Comparison of ENCODE assay signal across 10 cellular contexts in genomic region chr6:154343473-154344308, GRCh38. TPM values are rescaled to one million over a fixed set of nuclear protein-coding genes. Genes with fewer than 3 reads are reported as not detected.
DNase-seq lines count a peak whose midpoint lies in the region; ATAC-seq and TF ChIP-seq lines count a peak whose summit lies in the region.
"Had no signal": no experiment of that assay in that cellular context is flagged by ENCODE, and none has a peak within 500 bp of the region (broad histone marks: within the 10 kb centered on the region; RNA-seq: fewer than 3 reads in every experiment).

No MANE protein-coding gene starts in this region.

- H3K4me1 Mint-ChIP-seq in WTC11 = peaks cover 40% of the 10 kb centered on the region
- no peaks in the 10 kb centered on the region for H3K4me1 Mint-ChIP-seq in activated CD4-positive, alpha-beta T cell treated with anti-CD3 and anti-CD28 coated beads, Interleukin-2, amount 10 ng/mL, durations not matched to agents 24 days and 14 days
- H3K4me1 Mint-ChIP-seq: activated naive CD4-positive, alpha-beta T cell treated with anti-CD3 and anti-CD28 coated beads, Interleukin-2, amount 50 U/mL, for 24 hours had no signal

- H3K27me3 Mint-ChIP-seq in WTC11 (ENCODE audit: low read depth) = no peaks in the 10 kb centered on the region
- H3K27me3 Mint-ChIP-seq in activated CD4-positive, alpha-beta T cell treated with anti-CD3 and anti-CD28 coated beads, Interleukin-2, amount 10 ng/mL, durations not matched to agents 24 days and 14 days = peaks cover 9% of the 10 kb centered on the region

- H3K4me1 ChIP-seq in HUES6 (ENCODE audit: control insufficient read depth, insufficient read depth, low read length) (peaks cover 35% of the 10 kb centered on the region), tibial nerve (peaks cover 0 to 7% (median 3%) of the 10 kb centered on the region in 4 donors)

- CTCF ChIA-PET in WTC11 (lab: Charles Lee) = no interaction called here

- DNase-seq in AG09309 (ENCODE audit: low read depth) (no peak), WTC11 (ENCODE audit: low spot score) (peak; percentile 72), iris pigment epithelial cell (ENCODE audit: low read depth) (peak; percentile 40), tibial nerve (ENCODE audit: low spot score in 2 of 2) (no peak)
- no peak for DNase-seq in activated CD4-positive, alpha-beta T cell treated with anti-CD3 and anti-CD28 coated beads, Interleukin-2, amount 10 ng/mL, durations not matched to agents 24 days and 14 days

- no peak for TF ChIP-seq EP300 in tibial nerve (IDR thresholded peaks at IDR 0.05)

- H3K36me3 Mint-ChIP-seq in WTC11 = peaks cover 6% of the 10 kb centered on the region
- H3K36me3 Mint-ChIP-seq in activated CD4-positive, alpha-beta T cell treated with anti-CD3 and anti-CD28 coated beads, Interleukin-2, amount 10 ng/mL, durations not matched to agents 24 days and 14 days (ENCODE audit: low read depth) = no peaks in the 10 kb centered on the region

- H3K4me3 ChIP-seq in AG09309 (ENCODE audit: control insufficient read depth, low read depth, low read length) (no peak overlapping the region), HUES6 (ENCODE audit: low read depth, low read length) (peak overlapping the region; percentile 53), tibial nerve (no peak overlapping the region)
- H3K4me3 ChIP-seq: GM12878 had no signal

- H3K36me3 ChIP-seq in HUES6 (ENCODE audit: control insufficient read depth, insufficient read depth, low read length) (no peaks in the 10 kb centered on the region), tibial nerve (no peaks in the 10 kb centered on the region)

- intact Hi-C loops in activated CD4-positive, alpha-beta T cell treated with anti-CD3 and anti-CD28 coated beads, Interleukin-2, amount 10 ng/mL, durations not matched to agents 24 days and 14 days (cut with micrococcal nuclease) = no loop called here

- WGBS in tibial nerve, 2 donors = 63 to 73% methylated on average over 16 of the region's 16 CpGs

- ATAC-seq in WTC11 (peak; percentile 97), HG03139 (IDR thresholded peaks at IDR 0.05; ENCODE audit: unreplicated experiment) (no peak), GM21390 (IDR thresholded peaks at IDR 0.05; ENCODE audit: unreplicated experiment) (no peak)
- ATAC-seq: GM12878 had no signal

- H3K27me3 ChIP-seq in HUES6 (ENCODE audit: control insufficient read depth, insufficient read depth, low read length) (no peaks in the 10 kb centered on the region), tibial nerve (no peaks in the 10 kb centered on the region)

- H3K27ac ChIP-seq in HUES6 (ENCODE audit: low read depth, low read length) (peak overlapping the region; percentile 90; the same call in 1 of the 2 replicates), tibial nerve (no peak overlapping the region)

- no peak for TF ChIP-seq POLR2A in tibial nerve (IDR thresholded peaks at IDR 0.05)

- H3K4me3 Mint-ChIP-seq in WTC11 = peak overlapping the region; percentile 48
- H3K4me3 Mint-ChIP-seq in activated CD4-positive, alpha-beta T cell treated with anti-CD3 and anti-CD28 coated beads, Interleukin-2, amount 10 ng/mL, durations not matched to agents 24 days and 14 days = no peak overlapping the region
- H3K4me3 Mint-ChIP-seq: activated naive CD4-positive, alpha-beta T cell treated with anti-CD3 and anti-CD28 coated beads, Interleukin-2, amount 50 U/mL, for 24 hours had no signal

- peak overlapping the region; percentile 72 for H3K27ac Mint-ChIP-seq in WTC11
- no peak overlapping the region for H3K27ac Mint-ChIP-seq in activated CD4-positive, alpha-beta T cell treated with anti-CD3 and anti-CD28 coated beads, Interleukin-2, amount 10 ng/mL, durations not matched to agents 24 days and 14 days
- H3K27ac Mint-ChIP-seq: activated naive CD4-positive, alpha-beta T cell treated with anti-CD3 and anti-CD28 coated beads, Interleukin-2, amount 50 U/mL, for 24 hours had no signal

- POLR2A ChIA-PET in WTC11 (lab: Charles Lee) = no interaction called here

- H3K9ac ChIP-seq in HUES6 (ENCODE audit: low read length) = peak overlapping the region; percentile 95

- TF ChIP-seq CTCF in AG09309 (IDR thresholded peaks at IDR 0.05; ENCODE audit: control insufficient read depth, insufficient read depth, low read depth, low read length, missing control alignments) = peak; percentile 33
- no peak for TF ChIP-seq CTCF in WTC11 (IDR thresholded peaks at IDR 0.05)
- TF ChIP-seq CTCF in tibial nerve (IDR thresholded peaks at IDR 0.05) = no peak

- H3K9me3 Mint-ChIP-seq in WTC11 = peaks cover 16% of the 10 kb centered on the region
- peaks cover 4% of the 10 kb centered on the region for H3K9me3 Mint-ChIP-seq in activated CD4-positive, alpha-beta T cell treated with anti-CD3 and anti-CD28 coated beads, Interleukin-2, amount 10 ng/mL, durations not matched to agents 24 days and 14 days

- no peaks in the 10 kb centered on the region for H3K9me3 ChIP-seq in HUES6 (ENCODE audit: control insufficient read depth, insufficient read depth, low read depth, low read length)
- no peaks in the 10 kb centered on the region for H3K9me3 ChIP-seq in tibial nerve

TF ChIP-seq in WTC11, 78 proteins besides CTCF, POLR2A, EP300 and RAD21 (continues in another document):
- TF ChIP-seq ATF1 (CRISPR knock-in tag; IDR thresholded peaks at IDR 0.05) (no peak), GABPB1 (CRISPR knock-in tag; IDR thresholded peaks at IDR 0.05) (no peak), ZNF423 (CRISPR knock-in tag; IDR thresholded peaks at IDR 0.05) (no peak), ARID4B (CRISPR knock-in tag; IDR thresholded peaks at IDR 0.05; ENCODE audit: borderline replicate concordance) (no peak), HMGXB4 (CRISPR knock-in tag; IDR thresholded peaks at IDR 0.05) (no peak), ZNF671 (CRISPR knock-in tag; IDR thresholded peaks at IDR 0.05) (no peak), NFYB (CRISPR knock-in tag; conservative IDR thresholded peaks at IDR 0.05; ENCODE audit: low read depth) (no peak), ELF4 (CRISPR knock-in tag; IDR thresholded peaks at IDR 0.05; ENCODE audit: low read depth) (no peak), EMX1 (CRISPR knock-in tag; IDR thresholded peaks at IDR 0.05) (no peak), SOX15 (CRISPR knock-in tag; IDR thresholded peaks at IDR 0.05) (no peak), ATF2 (CRISPR knock-in tag; IDR thresholded peaks at IDR 0.05; ENCODE audit: borderline replicate concordance, low read depth) (no peak)

RNA-seq across cellular contexts. Expression of gene IPCEF1, which starts 12.9 kb away (rescaled TPM):
- total RNA-seq in WTC11 (2021) = 0.25 to 1.3 TPM (median 1.2 TPM) in 3 replicates
- 1 to 10 TPM in 3 of 4 donors, under 1 TPM in 1; 0.63 to 5.3 (median 1.9) TPM for total RNA-seq in tibial nerve
- 0.97 and 1.5 TPM in 2 replicates for total RNA-seq in activated CD4-positive, alpha-beta T cell treated with anti-CD3 and anti-CD28 coated beads, Interleukin-2, amount 10 ng/mL, durations not matched to agents 24 days and 14 days

Comparison
In these comparisons a context has a peak if more than half of its experiments do, and no peak if none do; other contexts are left out.
1. DNase-seq: peak in WTC11 (single experiment) and iris pigment epithelial cell (single experiment); none in AG09309 (single experiment), tibial nerve (0 of 2) and activated CD4-positive, alpha-beta T cell treated with anti-CD3 and anti-CD28 coated beads, Interleukin-2, amount 10 ng/mL, durations not matched to agents 24 days and 14 days (single experiment).